In the genomic region with DNA sequence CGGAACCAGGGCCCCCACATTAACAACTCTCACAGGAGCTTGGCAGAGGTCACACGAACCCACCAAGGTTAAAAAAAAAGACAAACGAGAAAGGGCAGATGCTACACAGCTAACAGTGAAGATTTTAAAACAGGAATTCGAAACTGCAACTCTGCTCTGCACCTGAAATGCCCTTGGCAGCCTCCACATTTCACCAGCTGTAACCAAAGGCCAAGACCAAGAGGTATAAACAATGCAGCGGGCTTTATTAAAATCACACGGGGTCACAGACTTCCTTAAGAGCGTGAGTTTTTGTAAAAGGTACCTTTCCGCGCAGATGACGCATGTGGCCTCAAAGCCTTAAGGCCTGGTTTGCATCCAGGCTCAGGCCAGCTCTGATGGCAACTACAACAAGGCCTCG, we compare ENCODE assay signal across 9 cellular contexts.
DNase-seq lines count a peak whose midpoint lies in the region; ATAC-seq lines count a peak whose summit lies in the region.
"Had no signal": no experiment of that assay in that cellular context is flagged by ENCODE, and none has a peak within 500 bp of the region (broad histone marks: within the 10 kb centered on the region; RNA-seq: fewer than 3 reads in every experiment).

No MANE protein-coding gene starts in this region.

- H3K79me1 ChIP-seq in mesendoderm (ENCODE audit: low read length) = peaks cover 31% of the 10 kb centered on the region

- peak overlapping the region; percentile 9 to 86 (median 64) for H3K27ac Mint-ChIP-seq in naive B cell

- H3K4me1 Mint-ChIP-seq in naive B cell = peaks cover 66 to 93% (median 82%) of the 10 kb centered on the region in 3 donors

- H3K4me3 Mint-ChIP-seq in naive B cell = peak overlapping the region in 5 of 8 donors; percentile 9 to 80 (median 61)

- DNase-seq in naive B cell (no peak), mesendoderm (no peak), SJCRH30 (no peak), A172 (ENCODE audit: low spot score) (no peak)
- DNase-seq: activated naive CD4-positive, alpha-beta T cell treated with anti-CD3 and anti-CD28 coated beads, Interleukin-2, amount 50 U/mL, for 16 hours had no signal

- H2AK5ac ChIP-seq in mesendoderm (ENCODE audit: low read length) = no peak overlapping the region

- no peak overlapping the region for H3K23ac ChIP-seq in mesendoderm (ENCODE audit: low read length)

- no peak overlapping the region for H4K8ac ChIP-seq in mesendoderm (ENCODE audit: low read depth, low read length)

- no peaks in the 10 kb centered on the region for H3K36me3 ChIP-seq in mesendoderm (ENCODE audit: control insufficient read depth, insufficient read depth, low read length)
- no peaks in the 10 kb centered on the region for H3K36me3 ChIP-seq in SJCRH30

- no CpG with 5 or more reads among the region's 11 CpGs for WGBS in mesendoderm (ENCODE audit: extremely low coverage, insufficient coverage, low lambda C conversion rate)

- H3K4me3 ChIP-seq in mesendoderm (ENCODE audit: low read length) (no peak overlapping the region), SJCRH30 (no peak overlapping the region)

- H3K27ac ChIP-seq in mesendoderm (ENCODE audit: low read depth, low read length) (no peak overlapping the region), SJCRH30 (no peak overlapping the region)

- no peak overlapping the region for H2BK5ac ChIP-seq in mesendoderm (ENCODE audit: low read length)

- no peak overlapping the region for H4K5ac ChIP-seq in mesendoderm (ENCODE audit: low read length)

- no peaks in the 10 kb centered on the region for H3K9me3 ChIP-seq in SJCRH30 (replicated peaks)

- no peaks in the 10 kb centered on the region for H3K27me3 ChIP-seq in mesendoderm (ENCODE audit: insufficient read depth, low read length, poor library complexity)
- no peaks in the 10 kb centered on the region for H3K27me3 ChIP-seq in SJCRH30

- no peak overlapping the region for H2BK15ac ChIP-seq in mesendoderm (replicated peaks; ENCODE audit: low read depth)

- no peak overlapping the region for H3K4me2 ChIP-seq in mesendoderm (ENCODE audit: low read length)

- H3K56ac ChIP-seq in mesendoderm (ENCODE audit: low read length) = no peak overlapping the region

- H3K18ac ChIP-seq in mesendoderm (ENCODE audit: low read length) = no peak overlapping the region

- H3K36me3 Mint-ChIP-seq in naive B cell = no peaks in the 10 kb centered on the region

- no peak overlapping the region for H2BK120ac ChIP-seq in mesendoderm (ENCODE audit: low read depth, low read length)

- peak; percentile 48 for ATAC-seq in GM18519 (IDR thresholded peaks at IDR 0.05; ENCODE audit: low FRiP score, unreplicated experiment)
- ATAC-seq in GM21717 (IDR thresholded peaks at IDR 0.05; ENCODE audit: unreplicated experiment) = peak; percentile 61
- ATAC-seq in HG03457 (IDR thresholded peaks at IDR 0.05; ENCODE audit: unreplicated experiment) = peak; percentile 47
- ATAC-seq in naive B cell (ENCODE audit: low read depth in 2 of 2) = peak; percentile 76 to 77
- no peak for ATAC-seq in activated CD4-positive, CD25-positive, alpha-beta regulatory T cell treated with anti-CD3 and anti-CD28 coated beads, Interleukin-2, amount 50 U/mL, for 24 hours

- no peak overlapping the region for H3K9ac ChIP-seq in mesendoderm (ENCODE audit: low read length)

- H3K27me3 Mint-ChIP-seq in naive B cell = no peaks in the 10 kb centered on the region

- no peak overlapping the region for H3K4ac ChIP-seq in mesendoderm (ENCODE audit: low read depth, low read length)

- peaks cover 62% of the 10 kb centered on the region for H3K79me2 ChIP-seq in mesendoderm (ENCODE audit: control insufficient read depth, insufficient read depth, low read length)

- no peaks in the 10 kb centered on the region for H3K9me3 Mint-ChIP-seq in naive B cell

- H3K4me1 ChIP-seq in mesendoderm (ENCODE audit: control insufficient read depth, low read depth, low read length) = peaks cover 12% of the 10 kb centered on the region
- peaks cover 18% of the 10 kb centered on the region for H3K4me1 ChIP-seq in SJCRH30

Comparison
In these comparisons a context has a peak if more than half of its experiments do, and no peak if none do; other contexts are left out.
1. ATAC-seq: peak in GM18519 (single experiment), GM21717 (single experiment), HG03457 (single experiment) and naive B cell (2 of 2); none in activated CD4-positive, CD25-positive, alpha-beta regulatory T cell treated with anti-CD3 and anti-CD28 coated beads, Interleukin-2, amount 50 U/mL, for 24 hours (0 of 2).